14 cellular contexts compared by ENCODE assay signal in the genomic region with DNA sequence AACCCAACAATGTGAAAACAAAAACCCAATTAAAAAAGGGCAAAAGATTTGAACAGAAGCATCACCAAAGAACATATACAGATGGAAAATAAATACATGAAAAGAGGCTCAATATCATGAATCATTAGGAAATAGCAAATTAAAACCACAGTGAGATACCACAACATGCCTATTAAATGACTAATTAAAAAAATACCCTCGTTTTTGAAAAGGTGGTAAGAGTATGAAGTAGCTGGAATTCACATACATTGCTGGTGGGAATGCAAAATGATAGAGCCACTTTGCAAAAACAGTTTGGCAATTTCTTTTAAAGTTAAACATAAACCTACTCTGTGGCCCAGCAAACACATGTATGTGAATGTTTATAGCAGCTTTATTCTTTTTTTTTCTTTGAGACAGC.
A peak's percentile ranks its signal among the peaks of the same experiment; 100 is the strongest.
DNase-seq lines count a peak whose midpoint lies in the region.
"Had no signal": no experiment of that assay in that cellular context is flagged by ENCODE, and none has a peak within 500 bp of the region (broad histone marks: within the 10 kb centered on the region; RNA-seq: fewer than 3 reads in every experiment).

No MANE protein-coding gene starts in this region.

- in situ Hi-C loops in Caki2 (cut with HindIII; ENCODE audit: low pct_unique_long_range_greater_than_20kb, low sequenced_read_pairs), result no loop called here

- DNase-seq in Caki2 (ENCODE audit: low read depth) (peak; percentile 91), HS-5 (ENCODE audit: low read depth) (peak; percentile 39), amniotic epithelial cell (ENCODE audit: low read depth) (peak; percentile 74), foreskin melanocyte (peak; percentile 8), AG08395 (ENCODE audit: low spot score) (no peak), SHP77 (lab: John Stamatoyannopoulos, UW) (no peak), NCI-H1694 treated with DMSO at 0.1 percent for 48 hours (lab: John Stamatoyannopoulos, UW) (no peak), NCI-H69 (lab: John Stamatoyannopoulos, UW) (no peak)
- DNase-seq: activated CD8-positive, alpha-beta memory T cell treated with anti-CD3 and anti-CD28 coated beads for 24 hours; BE2C; body of pancreas; KG1; NCI-H1417 treated with DMSO at 0.1 percent for 48 hours; spleen had no signal

Comparison
In these comparisons a context has a peak if more than half of its experiments do, and no peak if none do; other contexts are left out.
1. DNase-seq: peak in Caki2 (single experiment), HS-5 (single experiment), amniotic epithelial cell (single experiment) and foreskin melanocyte (single experiment); none in AG08395 (single experiment), SHP77 (0 of 2), NCI-H1694 treated with DMSO at 0.1 percent for 48 hours (single experiment) and NCI-H69 (single experiment).